1 cellular context compared by ENCODE assay signal in the genomic region with DNA sequence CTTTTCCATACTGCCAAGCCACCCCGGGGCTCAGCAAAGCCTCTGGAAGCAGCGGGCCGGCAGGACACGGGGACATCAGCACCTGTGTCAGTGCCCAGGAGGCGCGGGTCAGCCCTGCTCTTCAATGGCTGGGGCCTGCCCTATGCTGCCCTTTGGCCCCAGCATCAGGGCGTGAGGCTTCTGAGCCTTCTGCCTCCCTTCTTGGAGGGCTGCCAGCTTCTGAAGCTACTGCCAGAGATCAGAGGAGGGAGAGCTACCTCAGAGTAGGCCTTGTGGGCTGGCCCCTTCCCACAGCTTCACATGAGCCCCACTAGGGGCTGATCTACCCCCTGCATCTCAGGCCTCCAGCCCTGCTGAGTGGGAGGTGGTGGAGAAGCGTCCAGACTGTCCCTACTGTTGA.
TF ChIP-seq lines count a peak whose summit lies in the region.

No MANE protein-coding gene starts in this region.

TF ChIP-seq in HepG2, 621 proteins besides CTCF, POLR2A, EP300 and RAD21:
- no peak for TF ChIP-seq ZNF512B (CRISPR knock-in tag; IDR thresholded peaks at IDR 0.05; ENCODE audit: borderline replicate concordance)
TF ChIP-seq in HepG2: peak in this region for 0.
